23 cellular contexts compared by ENCODE assay signal in genomic region chr7:36137754-36138153, GRCh38.
"Had no signal": no experiment of that assay in that cellular context is flagged by ENCODE, and none has a peak within 500 bp of the region (broad histone marks: within the 10 kb centered on the region; RNA-seq: fewer than 3 reads in every experiment).

No MANE protein-coding gene starts in this region.

- FAIRE-seq: astrocyte, RCC 7860 had no signal

- H3K27ac ChIP-seq: WERI-Rb-1 had no signal

- H3K36me3 ChIP-seq: WERI-Rb-1 had no signal

- ATAC-seq: activated CD4-positive, alpha-beta T cell treated with anti-CD3 and anti-CD28 coated beads for 36 hours; activated T-helper 17 cell treated with anti-CD3 and anti-CD28 coated beads, Interleukin-2, amount 50 U/mL, for 72 hours; PC-3 had no signal

- DNase-seq: activated CD4-positive, alpha-beta memory T cell treated with anti-CD3 and anti-CD28 coated beads, Interleukin-2, amount 10 ng/mL, durations not matched to agents 7 days and 5 days; activated CD4-positive, alpha-beta T cell treated with anti-CD3 and anti-CD28 coated beads for 36 hours; activated CD4-positive, alpha-beta T cell treated with anti-CD3 and anti-CD28 coated beads, Interleukin-2, amount 50 U/mL, for 1 hour; activated gamma-delta T cell; activated naive CD4-positive, alpha-beta T cell treated with anti-CD3 and anti-CD28 coated beads for 36 hours; activated T-cell treated with anti-CD3 and anti-CD28 coated beads for 4 hours; activated T-cell treated with anti-CD3 and anti-CD28 coated beads, Interleukin-2, amount 50 U/mL, for 48 hours; amygdala; MM.1S; NCI-H1105; NCI-H1436; NCI-H1694 treated with DMSO at 0.1 percent for 48 hours; NCI-H2029 treated with DMSO at 0.1 percent for 48 hours; NCI-H345; NCI-H510A; NCI-H526 treated with DMSO at 0.1 percent for 48 hours; PC-3; SIG-M5; T-helper 1 cell; WERI-Rb-1 had no signal
